2 cellular contexts compared by ENCODE assay signal in the genomic region with DNA sequence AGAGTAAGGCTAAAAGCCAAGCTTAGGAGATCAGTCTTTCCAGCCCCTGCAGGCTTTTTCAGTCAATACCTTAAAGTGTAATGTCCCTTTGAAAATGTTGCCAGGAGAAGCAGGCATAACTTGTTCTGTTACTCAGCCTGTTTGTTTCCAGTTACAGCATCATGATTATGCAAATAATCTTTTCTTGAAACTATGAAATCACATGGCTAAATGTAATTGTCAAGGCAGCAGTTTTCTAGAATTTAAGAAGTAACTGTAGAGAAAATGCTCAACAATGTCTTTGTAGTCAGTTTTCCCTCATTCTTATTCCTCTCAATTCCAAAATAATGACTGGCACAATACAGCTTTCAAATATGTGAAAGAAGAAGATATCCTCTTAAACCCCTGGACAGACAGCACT.
A peak's percentile ranks its signal among the peaks of the same experiment; 100 is the strongest.
TF ChIP-seq lines count a peak whose summit lies in the region.

No MANE protein-coding gene starts in this region.

TF ChIP-seq in A549, 52 proteins besides CTCF, POLR2A, EP300 and RAD21:
- TF ChIP-seq MAFK (IDR thresholded peaks at IDR 0.05; ENCODE audit: partially characterized antibody): peak; percentile 53
- TF ChIP-seq, protein P1, sequence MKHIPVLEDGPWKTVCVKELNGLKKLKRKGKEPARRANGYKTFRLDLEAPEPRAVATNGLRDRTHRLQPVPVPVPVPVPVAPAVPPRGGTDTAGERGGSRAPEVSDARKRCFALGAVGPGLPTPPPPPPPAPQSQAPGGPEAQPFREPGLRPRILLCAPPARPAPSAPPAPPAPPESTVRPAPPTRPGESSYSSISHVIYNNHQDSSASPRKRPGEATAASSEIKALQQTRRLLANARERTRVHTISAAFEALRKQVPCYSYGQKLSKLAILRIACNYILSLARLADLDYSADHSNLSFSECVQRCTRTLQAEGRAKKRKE (CRISPR knock-in tag; IDR thresholded peaks at IDR 0.05; ENCODE audit: low read depth): no peak
TF ChIP-seq in A549: peak in this region for 1.

TF ChIP-seq in HEK293T, 16 proteins besides CTCF, POLR2A, EP300 and RAD21:
- TF ChIP-seq ZNF384 (IDR thresholded peaks at IDR 0.05) (no peak), SUZ12 (IDR thresholded peaks at IDR 0.05) (no peak), L3MBTL2 (conservative IDR thresholded peaks at IDR 0.05) (no peak), LEF1 (IDR thresholded peaks at IDR 0.05; ENCODE audit: borderline replicate concordance) (no peak), TARDBP (IDR thresholded peaks at IDR 0.05) (no peak), ELF4 (IDR thresholded peaks at IDR 0.05) (no peak), ARNT (IDR thresholded peaks at IDR 0.05) (no peak), SP1 (IDR thresholded peaks at IDR 0.05) (no peak), HDGF (IDR thresholded peaks at IDR 0.05; ENCODE audit: borderline replicate concordance) (no peak), BHLHE40 (IDR thresholded peaks at IDR 0.05; ENCODE audit: borderline replicate concordance) (no peak), FOXM1 (IDR thresholded peaks at IDR 0.05; ENCODE audit: borderline replicate concordance) (no peak), FOXA1 (IDR thresholded peaks at IDR 0.05) (no peak), NFRKB (IDR thresholded peaks at IDR 0.05) (no peak)
